ENCODE assay signal across 1 cellular context in genomic region chr5:14405706-14406553, GRCh38.
TF ChIP-seq lines count a peak whose summit lies in the region.

No MANE protein-coding gene starts in this region.

TF ChIP-seq in GM23338, 12 proteins besides CTCF, POLR2A, EP300 and RAD21 (continued from another document):
- TF ChIP-seq, protein P1, sequence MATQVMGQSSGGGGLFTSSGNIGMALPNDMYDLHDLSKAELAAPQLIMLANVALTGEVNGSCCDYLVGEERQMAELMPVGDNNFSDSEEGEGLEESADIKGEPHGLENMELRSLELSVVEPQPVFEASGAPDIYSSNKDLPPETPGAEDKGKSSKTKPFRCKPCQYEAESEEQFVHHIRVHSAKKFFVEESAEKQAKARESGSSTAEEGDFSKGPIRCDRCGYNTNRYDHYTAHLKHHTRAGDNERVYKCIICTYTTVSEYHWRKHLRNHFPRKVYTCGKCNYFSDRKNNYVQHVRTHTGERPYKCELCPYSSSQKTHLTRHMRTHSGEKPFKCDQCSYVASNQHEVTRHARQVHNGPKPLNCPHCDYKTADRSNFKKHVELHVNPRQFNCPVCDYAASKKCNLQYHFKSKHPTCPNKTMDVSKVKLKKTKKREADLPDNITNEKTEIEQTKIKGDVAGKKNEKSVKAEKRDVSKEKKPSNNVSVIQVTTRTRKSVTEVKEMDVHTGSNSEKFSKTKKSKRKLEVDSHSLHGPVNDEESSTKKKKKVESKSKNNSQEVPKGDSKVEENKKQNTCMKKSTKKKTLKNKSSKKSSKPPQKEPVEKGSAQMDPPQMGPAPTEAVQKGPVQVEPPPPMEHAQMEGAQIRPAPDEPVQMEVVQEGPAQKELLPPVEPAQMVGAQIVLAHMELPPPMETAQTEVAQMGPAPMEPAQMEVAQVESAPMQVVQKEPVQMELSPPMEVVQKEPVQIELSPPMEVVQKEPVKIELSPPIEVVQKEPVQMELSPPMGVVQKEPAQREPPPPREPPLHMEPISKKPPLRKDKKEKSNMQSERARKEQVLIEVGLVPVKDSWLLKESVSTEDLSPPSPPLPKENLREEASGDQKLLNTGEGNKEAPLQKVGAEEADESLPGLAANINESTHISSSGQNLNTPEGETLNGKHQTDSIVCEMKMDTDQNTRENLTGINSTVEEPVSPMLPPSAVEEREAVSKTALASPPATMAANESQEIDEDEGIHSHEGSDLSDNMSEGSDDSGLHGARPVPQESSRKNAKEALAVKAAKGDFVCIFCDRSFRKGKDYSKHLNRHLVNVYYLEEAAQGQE (IDR thresholded peaks at IDR 0.05; ENCODE audit: unreplicated experiment) = no peak
- no peak for TF ChIP-seq EZH2 (IDR thresholded peaks at IDR 0.05; ENCODE audit: low read depth, unreplicated experiment)
- no peak for TF ChIP-seq JUNB (IDR thresholded peaks at IDR 0.05; ENCODE audit: unreplicated experiment)
- TF ChIP-seq ZNF462 (CRISPR knock-in tag; IDR thresholded peaks at IDR 0.05) = no peak
- no peak for TF ChIP-seq NANOG (IDR thresholded peaks at IDR 0.05; ENCODE audit: borderline replicate concordance)
- no peak for TF ChIP-seq CREB1 (CRISPR knock-in tag; IDR thresholded peaks at IDR 0.05; ENCODE audit: low read depth)
- TF ChIP-seq ZNF331 (CRISPR knock-in tag; IDR thresholded peaks at IDR 0.05; ENCODE audit: low read depth) = no peak
